ENCODE assay signal across 8 cellular contexts in genomic region chr11:72111803-72112540, GRCh38. TPM values are rescaled to one million over a fixed set of nuclear protein-coding genes. Genes with fewer than 3 reads are reported as not detected.
DNase-seq lines count a peak whose midpoint lies in the region; ATAC-seq and TF ChIP-seq lines count a peak whose summit lies in the region.

No MANE protein-coding gene starts in this region.

- H3K36me3 ChIP-seq in liver (ENCODE audit: control insufficient read depth in 4 of 4, insufficient read depth in 3 of 4, low read depth in 1 of 4, low read length in 3 of 4): no peaks in the 10 kb centered on the region

- peak; percentile 91 for ATAC-seq in GM19324 (IDR thresholded peaks at IDR 0.05; ENCODE audit: low FRiP score, unreplicated experiment)
- ATAC-seq in HG03460 (IDR thresholded peaks at IDR 0.05; ENCODE audit: unreplicated experiment): peak; percentile 90

- H3K4me1 ChIP-seq in liver (ENCODE audit: control insufficient read depth in 4 of 4, insufficient read depth in 4 of 4, low read length in 3 of 4): peaks cover 0 to 12% (median 8%) of the 10 kb centered on the region in 4 donors

- TF ChIP-seq CTCF in C4-2B (conservative IDR thresholded peaks at IDR 0.05) (no peak), dorsolateral prefrontal cortex (IDR thresholded peaks at IDR 0.05 in 54 of 56, conservative IDR thresholded peaks at IDR 0.05 in 2 of 56; ENCODE audit: low read depth in 1 of 56, partially characterized antibody in 56 of 56) (no peak), liver (IDR thresholded peaks at IDR 0.05; ENCODE audit: low read depth, low read length, missing input control) (no peak)

- 2% methylated on average over 29 of the region's 29 CpGs for WGBS in liver

- intact Hi-C loops in dorsolateral prefrontal cortex (cut with DNase I): loop anchor here (1.0 to 5.0 kb wide), 5 partner anchors 9 to 320 kb away; partner anchors contain the start of genes LAMTOR1 (in 2 of the 2), CLPB (in 1 of the 2), RNF121 (in 1 of the 2) and XNDC1N (in 1 of the 2)

- no peaks in the 10 kb centered on the region for H3K9me3 ChIP-seq in liver (ENCODE audit: control insufficient read depth in 4 of 4, low read length in 3 of 4)

- peak; percentile 36 to 38 for TF ChIP-seq RAD21 in liver (IDR thresholded peaks at IDR 0.05)

- DNase-seq in NCI-H524 treated with DMSO at 0.1 percent for 48 hours (lab: John Stamatoyannopoulos, UW) (peak; percentile 97), dorsolateral prefrontal cortex (peak; percentile 69 to 99 (median 96))
- DNase-seq in activated CD4-positive, alpha-beta T cell treated with anti-CD3 and anti-CD28 coated beads for 48 hours: peak; percentile 90
- peak; percentile 91 for DNase-seq in stimulated activated CD4-positive, alpha-beta T cell treated with anti-CD3 and anti-CD28 coated beads, Interleukin-4, amount 100 ng/mL, for 24 hours

- peak overlapping the region; percentile 82 to 96 for H3K9ac ChIP-seq in liver (ENCODE audit: low read depth in 1 of 2, low read length in 2 of 2)

- H3K4me3 ChIP-seq in dorsolateral prefrontal cortex (peak overlapping the region; percentile 62 to 100 (median 78)), liver (ENCODE audit: low read depth in 1 of 3, low read length in 3 of 3) (peak overlapping the region; percentile 52 to 81 (median 72))

- no peaks in the 10 kb centered on the region for H3K27me3 ChIP-seq in dorsolateral prefrontal cortex
- H3K27me3 ChIP-seq in liver (ENCODE audit: control insufficient read depth in 4 of 4, insufficient read depth in 4 of 4, low read length in 3 of 4): no peaks in the 10 kb centered on the region

- H3K27ac ChIP-seq in C4-2B (peak overlapping the region; percentile 82), dorsolateral prefrontal cortex (peak overlapping the region; percentile 94 to 100 (median 98)), liver (ENCODE audit: low read depth in 1 of 2, low read length in 2 of 2) (peak overlapping the region; percentile 98)

TF ChIP-seq in liver, 16 proteins besides CTCF, POLR2A, EP300 and RAD21:
- TF ChIP-seq EGR1 (IDR thresholded peaks at IDR 0.05; ENCODE audit: low read depth in 2 of 2): no peak
- TF ChIP-seq ATF3 (IDR thresholded peaks at IDR 0.05): peak; percentile 63
- peak; percentile 72 for TF ChIP-seq ZBTB33 (IDR thresholded peaks at IDR 0.05)
- TF ChIP-seq HNF4G (IDR thresholded peaks at IDR 0.05): no peak
- peak; percentile 88 for TF ChIP-seq REST (IDR thresholded peaks at IDR 0.05)
- peak; percentile 22 for TF ChIP-seq FOXA1 (IDR thresholded peaks at IDR 0.05)
- peak; percentile 91 for TF ChIP-seq SP1 (IDR thresholded peaks at IDR 0.05)
- TF ChIP-seq FOXA2 (IDR thresholded peaks at IDR 0.05): peak; percentile 41
- no peak for TF ChIP-seq NR2F2 (IDR thresholded peaks at IDR 0.05)
- TF ChIP-seq RXRA (IDR thresholded peaks at IDR 0.05): peak in 1 of 2 donors; percentile 23
- TF ChIP-seq TAF1 (conservative IDR thresholded peaks at IDR 0.05): peak; percentile 78
- peak; percentile 96 for TF ChIP-seq YY1 (IDR thresholded peaks at IDR 0.05)
- TF ChIP-seq HNF4A (conservative IDR thresholded peaks at IDR 0.05): peak; percentile 10 to 53
- TF ChIP-seq JUND (IDR thresholded peaks at IDR 0.05): peak; percentile 13 to 48

RNA-seq across cellular contexts. Expression of gene ANAPC15, which starts 0.5 kb away (rescaled TPM):
- total RNA-seq in dorsolateral prefrontal cortex: 10 to 100 TPM; 28.2 to 59.0 (median 40.8) TPM
- 10 to 100 TPM in 1 of 2 donors, 1 to 10 TPM in 1; 8.4 to 10.4 TPM for total RNA-seq in liver
- polyA plus RNA-seq in liver: 10 to 100 TPM; 19.6 to 22.4 TPM

RNA-seq across cellular contexts. Expression of gene TOMT, which starts 6.2 kb away (rescaled TPM):
- 1 to 10 TPM in 1 of 120 experiments, under 1 TPM in 8, not detected in 111; 0.49 to 1.0 (median 0.64) TPM for total RNA-seq in dorsolateral prefrontal cortex
- total RNA-seq in liver: under 1 TPM in 1 of 2 donors, not detected in 1; 0.33 TPM
- polyA plus RNA-seq in liver: not detected

RNA-seq across cellular contexts. Expression of gene LAMTOR1, which starts 8.9 kb away (rescaled TPM):
- total RNA-seq in dorsolateral prefrontal cortex: 100 to 1,000 TPM in 2 of 120 experiments, 10 to 100 TPM in 118; 54.1 to 105 (median 74.6) TPM
- 10 to 100 TPM; 30.5 to 47.2 TPM for total RNA-seq in liver
- 10 to 100 TPM; 70.1 to 74.0 TPM for polyA plus RNA-seq in liver

RNA-seq across cellular contexts. Expression of gene FOLR3, which starts 23.6 kb away (rescaled TPM):
- total RNA-seq in dorsolateral prefrontal cortex (1 to 10 TPM in 6 of 120 experiments, under 1 TPM in 5, not detected in 109; 0.68 to 3.2 (median 1.4) TPM), liver (1 to 10 TPM in 1 of 2 donors, not detected in 1; 2.1 TPM)
- under 1 TPM; 0.31 to 0.86 TPM for polyA plus RNA-seq in liver

RNA-seq across cellular contexts. Expression of gene LRRC51, which starts 31.3 kb away (rescaled TPM):
- total RNA-seq in dorsolateral prefrontal cortex (10 to 100 TPM in 113 of 120 experiments, 1 to 10 TPM in 7; 7.7 to 39.9 (median 17.7) TPM), liver (1 to 10 TPM; 1.9 to 3.4 TPM)
- polyA plus RNA-seq in liver: 1 to 10 TPM; 2.9 to 3.7 TPM

Comparison
In these comparisons a context has a peak if more than half of its experiments do, and no peak if none do; other contexts are left out.
1. Peak in every context shown above with its lines: DNase-seq, ATAC-seq, H3K4me3 ChIP-seq and H3K27ac ChIP-seq.